Comparison of ENCODE assay signal across 36 cellular contexts in the genomic region with DNA sequence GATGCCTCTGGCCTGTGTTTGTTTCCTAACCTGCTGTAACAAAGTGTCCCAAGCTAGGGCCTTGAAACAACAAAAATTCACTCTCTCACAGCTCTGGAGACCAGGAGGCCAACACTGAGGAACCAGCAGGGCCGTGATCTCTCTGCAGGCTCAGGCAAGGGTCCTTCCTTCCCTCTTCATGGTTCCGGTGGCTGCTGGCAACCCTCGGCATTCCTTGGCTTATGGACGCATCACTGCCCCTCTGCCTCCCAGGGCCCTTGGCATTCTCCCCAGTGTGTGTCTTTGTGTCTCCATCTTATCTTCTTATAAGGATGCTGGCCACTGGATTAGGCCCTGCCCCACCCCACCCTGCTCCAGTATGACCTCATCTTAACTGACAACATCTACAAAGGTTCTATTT. TPM values are rescaled to one million over a fixed set of nuclear protein-coding genes. Genes with fewer than 3 reads are reported as not detected.
"Had no signal": no experiment of that assay in that cellular context is flagged by ENCODE, and none has a peak within 500 bp of the region (broad histone marks: within the 10 kb centered on the region; RNA-seq: fewer than 3 reads in every experiment).

No MANE protein-coding gene starts in this region.

- H3K4me3 ChIP-seq: ascending aorta, breast epithelium, SJCRH30, SK-N-MC had no signal

- H3K9me3 ChIP-seq: ascending aorta, breast epithelium, SJCRH30 had no signal

- H3K36me3 Mint-ChIP-seq: activated CD8-positive, alpha-beta memory T cell treated with anti-CD3 and anti-CD28 coated beads, Interleukin-2, amount 10 ng/mL, durations not matched to agents 7 days and 5 days; activated naive CD4-positive, alpha-beta T cell treated with anti-CD3 and anti-CD28 coated beads, Interleukin-2, amount 50 U/mL, for 24 hours; activated naive CD8-positive, alpha-beta T cell treated with anti-CD3 and anti-CD28 coated beads, Interleukin-2, amount 10 ng/mL, durations not matched to agents 7 days and 5 days had no signal

- DNase-seq: activated CD4-positive, alpha-beta memory T cell treated with anti-CD3 and anti-CD28 coated beads, Interleukin-2, amount 10 ng/mL, durations not matched to agents 7 days and 5 days; activated CD4-positive, alpha-beta T cell treated with anti-CD3 and anti-CD28 coated beads for 1 hour; activated CD4-positive, alpha-beta T cell treated with anti-CD3 and anti-CD28 coated beads for 48 hours; activated CD4-positive, CD25-positive, alpha-beta regulatory T cell; activated CD8-positive, alpha-beta memory T cell treated with anti-CD3 and anti-CD28 coated beads for 24 hours; activated CD8-positive, alpha-beta memory T cell treated with anti-CD3 and anti-CD28 coated beads, Interleukin-2, amount 50 U/mL, for 48 hours; activated gamma-delta T cell; activated naive CD4-positive, alpha-beta T cell treated with Interleukin-2 at 50 U/mL for 16 hours; activated naive CD8-positive, alpha-beta T cell treated with anti-CD3 and anti-CD28 coated beads, Interleukin-2, amount 10 ng/mL, durations not matched to agents 7 days and 5 days; activated T-cell treated with anti-CD3 and anti-CD28 coated beads, Interleukin-2, amount 50 U/mL, for 48 hours; amygdala; caudate nucleus; Karpas-422; NCI-H1105; NCI-H1417 treated with DMSO at 0.1 percent for 48 hours; NCI-H187 treated with DMSO at 0.1 percent for 48 hours; NCI-H2081; NCI-H2171 treated with DMSO at 0.1 percent for 48 hours; NCI-H226; NCI-H446 treated with DMSO at 0.1 percent for 48 hours; NCI-H524; SHP77; SJCRH30; T1000; WERI-Rb-1 had no signal

- ATAC-seq: activated CD8-positive, alpha-beta memory T cell treated with anti-CD3 and anti-CD28 coated beads, Interleukin-2, amount 10 ng/mL, durations not matched to agents 7 days and 5 days; Panc1 had no signal

- H3K27ac ChIP-seq: ascending aorta, breast epithelium, SJCRH30, SK-N-MC, WERI-Rb-1 had no signal

- H3K4me3 Mint-ChIP-seq: activated CD4-positive, alpha-beta memory T cell treated with anti-CD3 and anti-CD28 coated beads, Interleukin-2, amount 10 ng/mL, durations not matched to agents 7 days and 5 days; activated CD8-positive, alpha-beta memory T cell treated with anti-CD3 and anti-CD28 coated beads, Interleukin-2, amount 10 ng/mL, durations not matched to agents 7 days and 5 days; activated naive CD4-positive, alpha-beta T cell treated with anti-CD3 and anti-CD28 coated beads, Interleukin-2, amount 50 U/mL, for 24 hours; activated naive CD8-positive, alpha-beta T cell treated with anti-CD3 and anti-CD28 coated beads, Interleukin-2, amount 10 ng/mL, durations not matched to agents 7 days and 5 days had no signal

- H3K9me3 Mint-ChIP-seq: activated CD4-positive, alpha-beta memory T cell treated with anti-CD3 and anti-CD28 coated beads, Interleukin-2, amount 10 ng/mL, durations not matched to agents 7 days and 5 days; activated naive CD4-positive, alpha-beta T cell treated with anti-CD3 and anti-CD28 coated beads, Interleukin-2, amount 50 U/mL, for 24 hours; activated naive CD8-positive, alpha-beta T cell treated with anti-CD3 and anti-CD28 coated beads, Interleukin-2, amount 10 ng/mL, durations not matched to agents 7 days and 5 days had no signal

- H3K27ac Mint-ChIP-seq: activated CD4-positive, alpha-beta memory T cell treated with anti-CD3 and anti-CD28 coated beads, Interleukin-2, amount 10 ng/mL, durations not matched to agents 7 days and 5 days; activated CD8-positive, alpha-beta memory T cell treated with anti-CD3 and anti-CD28 coated beads, Interleukin-2, amount 10 ng/mL, durations not matched to agents 7 days and 5 days; activated naive CD4-positive, alpha-beta T cell treated with anti-CD3 and anti-CD28 coated beads, Interleukin-2, amount 50 U/mL, for 24 hours; activated naive CD8-positive, alpha-beta T cell treated with anti-CD3 and anti-CD28 coated beads, Interleukin-2, amount 10 ng/mL, durations not matched to agents 7 days and 5 days had no signal

- H3K4me1 ChIP-seq: SJCRH30 had no signal

- H3K36me3 ChIP-seq: ascending aorta, breast epithelium, SJCRH30, WERI-Rb-1 had no signal

RNA-seq across cellular contexts. Expression of gene CNPY1, which starts 17.0 kb away (rescaled TPM):
- total RNA-seq: activated CD4-positive, alpha-beta memory T cell treated with anti-CD3 and anti-CD28 coated beads, Interleukin-2, amount 10 ng/mL, durations not matched to agents 7 days and 5 days; activated CD8-positive, alpha-beta memory T cell treated with anti-CD3 and anti-CD28 coated beads, Interleukin-2, amount 10 ng/mL, durations not matched to agents 7 days and 5 days; activated naive CD8-positive, alpha-beta T cell treated with anti-CD3 and anti-CD28 coated beads, Interleukin-2, amount 10 ng/mL, durations not matched to agents 7 days and 5 days; ascending aorta; MCF 10A; RPMI7951; SJCRH30; T-helper 1 cell treated with Interleukin-12 subunit alpha and Interleukin-12 subunit beta and Interleukin-4 antibody, amounts not matched to agents 30 ng/mL and 1 ng/mL, for 36 hours; T-helper 2 cell treated with Interferon-gamma antibody and Interleukin-4, amounts not matched to agents 100 ng/mL and 5 ng/mL, for 36 hours had no signal
- polyA plus RNA-seq: adipose tissue had no signal
